1 cellular context compared by ENCODE assay signal in the genomic region with DNA sequence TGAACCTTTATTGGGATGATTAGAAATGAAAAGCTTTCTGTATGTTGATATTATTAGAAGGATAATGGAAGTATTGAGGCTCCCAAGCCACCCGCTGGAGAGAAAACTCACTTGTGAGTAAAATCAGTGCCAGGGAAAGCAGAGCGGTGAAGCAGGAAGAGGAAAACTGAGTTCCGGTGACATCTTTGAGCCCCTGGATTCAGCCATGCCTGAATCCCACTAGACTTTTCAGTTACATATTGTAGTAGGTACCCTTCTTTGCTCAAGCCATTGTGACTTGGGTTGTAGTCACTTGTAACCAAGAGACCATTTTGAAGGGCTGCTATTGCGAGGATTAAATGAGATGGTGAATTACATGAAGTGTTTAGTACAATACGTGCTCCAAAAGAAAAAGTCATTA.
TF ChIP-seq lines count a peak whose summit lies in the region.

No MANE protein-coding gene starts in this region.

TF ChIP-seq in HepG2, 621 proteins besides CTCF, POLR2A, EP300 and RAD21:
- peak; percentile 91 for TF ChIP-seq ZNF329 (CRISPR knock-in tag; IDR thresholded peaks at IDR 0.05; ENCODE audit: low read depth)
- no peak for TF ChIP-seq NCOA2 (CRISPR knock-in tag; IDR thresholded peaks at IDR 0.05)
